In genomic region chr1:8170059-8170835, GRCh38 we compare ENCODE assay signal across 1 cellular context.
TF ChIP-seq lines count a peak whose summit lies in the region.

No MANE protein-coding gene starts in this region.

TF ChIP-seq in HepG2, 621 proteins besides CTCF, POLR2A, EP300 and RAD21 (continued from another document and continues in another):
- TF ChIP-seq PAWR (CRISPR knock-in tag; IDR thresholded peaks at IDR 0.05; ENCODE audit: borderline replicate concordance) = 0 out of 2 replicates have a peak, but pooled peaks have one; percentile 54
- peak; percentile 65; the same call in 1 of the 2 replicates for TF ChIP-seq ZNF501 (CRISPR knock-in tag; IDR thresholded peaks at IDR 0.05)
- TF ChIP-seq ZNF24 (IDR thresholded peaks at IDR 0.05) = no peak
- TF ChIP-seq TOE1 (CRISPR knock-in tag; IDR thresholded peaks at IDR 0.05) = no peak
- TF ChIP-seq FOXP4 (CRISPR knock-in tag; IDR thresholded peaks at IDR 0.05) = peak; percentile 92
- 0 out of 2 replicates have a peak, but pooled peaks have one; percentile 35 for TF ChIP-seq ZNF550 (CRISPR knock-in tag; IDR thresholded peaks at IDR 0.05; ENCODE audit: borderline replicate concordance)
- TF ChIP-seq GATA4 (IDR thresholded peaks at IDR 0.05; ENCODE audit: borderline replicate concordance, low read depth) = peak; percentile 27; the same call in 1 of the 2 replicates
- TF ChIP-seq ZNF383 (CRISPR knock-in tag; IDR thresholded peaks at IDR 0.05; ENCODE audit: borderline replicate concordance) = peak; percentile 91
- TF ChIP-seq YEATS4 (CRISPR knock-in tag; IDR thresholded peaks at IDR 0.05; ENCODE audit: borderline replicate concordance) = peak; percentile 68
- TF ChIP-seq RELA (CRISPR knock-in tag; IDR thresholded peaks at IDR 0.05) = no peak
- peak; percentile 83; the same call in 1 of the 2 replicates for TF ChIP-seq ZNF292 (CRISPR knock-in tag; IDR thresholded peaks at IDR 0.05; ENCODE audit: borderline replicate concordance, low read depth)
- TF ChIP-seq SOX6 (IDR thresholded peaks at IDR 0.05) = no peak
- TF ChIP-seq SOX6 (CRISPR knock-in tag; IDR thresholded peaks at IDR 0.05) = peak; percentile 93
- TF ChIP-seq ZNF530 (CRISPR knock-in tag; IDR thresholded peaks at IDR 0.05; ENCODE audit: low read depth) = no peak
- no peak; the same call in 1 of the 2 replicates for TF ChIP-seq ZFP82 (CRISPR knock-in tag; IDR thresholded peaks at IDR 0.05; ENCODE audit: borderline replicate concordance)
- no peak for TF ChIP-seq ZNF329 (CRISPR knock-in tag; IDR thresholded peaks at IDR 0.05; ENCODE audit: low read depth)
- TF ChIP-seq CBX1 (IDR thresholded peaks at IDR 0.05; ENCODE audit: low read depth) = no peak
- no peak for TF ChIP-seq ZNF672 (CRISPR knock-in tag; IDR thresholded peaks at IDR 0.05)
- TF ChIP-seq ZFP62 (CRISPR knock-in tag; IDR thresholded peaks at IDR 0.05) = no peak
- TF ChIP-seq ZNF784 (CRISPR knock-in tag; IDR thresholded peaks at IDR 0.05; ENCODE audit: borderline replicate concordance) = no peak; the same call in 1 of the 2 replicates
- no peak for TF ChIP-seq REXO4 (CRISPR knock-in tag; IDR thresholded peaks at IDR 0.05; ENCODE audit: borderline replicate concordance)
- TF ChIP-seq, protein P1, sequence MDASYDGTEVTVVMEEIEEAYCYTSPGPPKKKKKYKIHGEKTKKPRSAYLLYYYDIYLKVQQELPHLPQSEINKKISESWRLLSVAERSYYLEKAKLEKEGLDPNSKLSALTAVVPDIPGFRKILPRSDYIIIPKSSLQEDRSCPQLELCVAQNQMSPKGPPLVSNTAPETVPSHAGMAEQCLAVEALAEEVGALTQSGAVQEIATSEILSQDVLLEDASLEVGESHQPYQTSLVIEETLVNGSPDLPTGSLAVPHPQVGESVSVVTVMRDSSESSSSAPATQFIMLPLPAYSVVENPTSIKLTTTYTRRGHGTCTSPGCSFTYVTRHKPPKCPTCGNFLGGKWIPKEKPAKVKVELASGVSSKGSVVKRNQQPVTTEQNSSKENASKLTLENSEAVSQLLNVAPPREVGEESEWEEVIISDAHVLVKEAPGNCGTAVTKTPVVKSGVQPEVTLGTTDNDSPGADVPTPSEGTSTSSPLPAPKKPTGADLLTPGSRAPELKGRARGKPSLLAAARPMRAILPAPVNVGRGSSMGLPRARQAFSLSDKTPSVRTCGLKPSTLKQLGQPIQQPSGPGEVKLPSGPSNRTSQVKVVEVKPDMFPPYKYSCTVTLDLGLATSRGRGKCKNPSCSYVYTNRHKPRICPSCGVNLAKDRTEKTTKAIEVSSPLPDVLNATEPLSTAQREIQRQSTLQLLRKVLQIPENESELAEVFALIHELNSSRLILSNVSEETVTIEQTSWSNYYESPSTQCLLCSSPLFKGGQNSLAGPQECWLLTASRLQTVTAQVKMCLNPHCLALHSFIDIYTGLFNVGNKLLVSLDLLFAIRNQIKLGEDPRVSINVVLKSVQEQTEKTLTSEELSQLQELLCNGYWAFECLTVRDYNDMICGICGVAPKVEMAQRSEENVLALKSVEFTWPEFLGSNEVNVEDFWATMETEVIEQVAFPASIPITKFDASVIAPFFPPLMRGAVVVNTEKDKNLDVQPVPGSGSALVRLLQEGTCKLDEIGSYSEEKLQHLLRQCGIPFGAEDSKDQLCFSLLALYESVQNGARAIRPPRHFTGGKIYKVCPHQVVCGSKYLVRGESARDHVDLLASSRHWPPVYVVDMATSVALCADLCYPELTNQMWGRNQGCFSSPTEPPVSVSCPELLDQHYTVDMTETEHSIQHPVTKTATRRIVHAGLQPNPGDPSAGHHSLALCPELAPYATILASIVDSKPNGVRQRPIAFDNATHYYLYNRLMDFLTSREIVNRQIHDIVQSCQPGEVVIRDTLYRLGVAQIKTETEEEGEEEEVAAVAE (CRISPR knock-in tag; IDR thresholded peaks at IDR 0.05; ENCODE audit: borderline replicate concordance) = no peak; the same call in 1 of the 2 replicates
- peak; percentile 66 for TF ChIP-seq IRF2 (CRISPR knock-in tag; IDR thresholded peaks at IDR 0.05)
- TF ChIP-seq FOXO1 (CRISPR knock-in tag; IDR thresholded peaks at IDR 0.05) = peak; percentile 97
- TF ChIP-seq, protein P2, sequence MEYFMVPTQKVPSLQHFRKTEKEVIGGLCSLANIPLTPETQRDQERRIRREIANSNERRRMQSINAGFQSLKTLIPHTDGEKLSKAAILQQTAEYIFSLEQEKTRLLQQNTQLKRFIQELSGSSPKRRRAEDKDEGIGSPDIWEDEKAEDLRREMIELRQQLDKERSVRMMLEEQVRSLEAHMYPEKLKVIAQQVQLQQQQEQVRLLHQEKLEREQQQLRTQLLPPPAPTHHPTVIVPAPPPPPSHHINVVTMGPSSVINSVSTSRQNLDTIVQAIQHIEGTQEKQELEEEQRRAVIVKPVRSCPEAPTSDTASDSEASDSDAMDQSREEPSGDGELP (IDR thresholded peaks at IDR 0.05; ENCODE audit: borderline replicate concordance, low read depth) = peak; percentile 74; the same call in 1 of the 2 replicates
- TF ChIP-seq, protein P3, sequence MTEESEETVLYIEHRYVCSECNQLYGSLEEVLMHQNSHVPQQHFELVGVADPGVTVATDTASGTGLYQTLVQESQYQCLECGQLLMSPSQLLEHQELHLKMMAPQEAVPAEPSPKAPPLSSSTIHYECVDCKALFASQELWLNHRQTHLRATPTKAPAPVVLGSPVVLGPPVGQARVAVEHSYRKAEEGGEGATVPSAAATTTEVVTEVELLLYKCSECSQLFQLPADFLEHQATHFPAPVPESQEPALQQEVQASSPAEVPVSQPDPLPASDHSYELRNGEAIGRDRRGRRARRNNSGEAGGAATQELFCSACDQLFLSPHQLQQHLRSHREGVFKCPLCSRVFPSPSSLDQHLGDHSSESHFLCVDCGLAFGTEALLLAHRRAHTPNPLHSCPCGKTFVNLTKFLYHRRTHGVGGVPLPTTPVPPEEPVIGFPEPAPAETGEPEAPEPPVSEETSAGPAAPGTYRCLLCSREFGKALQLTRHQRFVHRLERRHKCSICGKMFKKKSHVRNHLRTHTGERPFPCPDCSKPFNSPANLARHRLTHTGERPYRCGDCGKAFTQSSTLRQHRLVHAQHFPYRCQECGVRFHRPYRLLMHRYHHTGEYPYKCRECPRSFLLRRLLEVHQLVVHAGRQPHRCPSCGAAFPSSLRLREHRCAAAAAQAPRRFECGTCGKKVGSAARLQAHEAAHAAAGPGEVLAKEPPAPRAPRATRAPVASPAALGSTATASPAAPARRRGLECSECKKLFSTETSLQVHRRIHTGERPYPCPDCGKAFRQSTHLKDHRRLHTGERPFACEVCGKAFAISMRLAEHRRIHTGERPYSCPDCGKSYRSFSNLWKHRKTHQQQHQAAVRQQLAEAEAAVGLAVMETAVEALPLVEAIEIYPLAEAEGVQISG (CRISPR knock-in tag; IDR thresholded peaks at IDR 0.05) = peak; percentile 71
- TF ChIP-seq SP5 (CRISPR knock-in tag; IDR thresholded peaks at IDR 0.05; ENCODE audit: borderline replicate concordance, low read depth) = no peak
- TF ChIP-seq ZIK1 (CRISPR knock-in tag; IDR thresholded peaks at IDR 0.05; ENCODE audit: borderline replicate concordance, low read depth) = no peak; the same call in 1 of the 2 replicates
- TF ChIP-seq, protein P4, sequence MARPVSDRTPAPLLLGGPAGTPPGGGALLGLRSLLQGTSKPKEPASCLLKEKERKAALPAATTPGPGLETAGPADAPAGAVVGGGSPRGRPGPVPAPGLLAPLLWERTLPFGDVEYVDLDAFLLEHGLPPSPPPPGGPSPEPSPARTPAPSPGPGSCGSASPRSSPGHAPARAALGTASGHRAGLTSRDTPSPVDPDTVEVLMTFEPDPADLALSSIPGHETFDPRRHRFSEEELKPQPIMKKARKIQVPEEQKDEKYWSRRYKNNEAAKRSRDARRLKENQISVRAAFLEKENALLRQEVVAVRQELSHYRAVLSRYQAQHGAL (CRISPR knock-in tag; IDR thresholded peaks at IDR 0.05; ENCODE audit: not compliant biosample characterization) = peak; percentile 68
- TF ChIP-seq ZNF235 (CRISPR knock-in tag; IDR thresholded peaks at IDR 0.05; ENCODE audit: borderline replicate concordance) = no peak
- no peak for TF ChIP-seq DR1 (CRISPR knock-in tag; IDR thresholded peaks at IDR 0.05)
- no peak; the same call in 1 of the 2 replicates for TF ChIP-seq ZNF891 (CRISPR knock-in tag; IDR thresholded peaks at IDR 0.05)
- peak; percentile 69; the same call in 1 of the 2 replicates for TF ChIP-seq ZNF580 (CRISPR knock-in tag; IDR thresholded peaks at IDR 0.05; ENCODE audit: borderline replicate concordance, low read depth)
- TF ChIP-seq ZNF296 (CRISPR knock-in tag; conservative IDR thresholded peaks at IDR 0.05) = peak; percentile 99
- no peak for TF ChIP-seq THAP11 (CRISPR knock-in tag; IDR thresholded peaks at IDR 0.05)
- TF ChIP-seq, protein P5, sequence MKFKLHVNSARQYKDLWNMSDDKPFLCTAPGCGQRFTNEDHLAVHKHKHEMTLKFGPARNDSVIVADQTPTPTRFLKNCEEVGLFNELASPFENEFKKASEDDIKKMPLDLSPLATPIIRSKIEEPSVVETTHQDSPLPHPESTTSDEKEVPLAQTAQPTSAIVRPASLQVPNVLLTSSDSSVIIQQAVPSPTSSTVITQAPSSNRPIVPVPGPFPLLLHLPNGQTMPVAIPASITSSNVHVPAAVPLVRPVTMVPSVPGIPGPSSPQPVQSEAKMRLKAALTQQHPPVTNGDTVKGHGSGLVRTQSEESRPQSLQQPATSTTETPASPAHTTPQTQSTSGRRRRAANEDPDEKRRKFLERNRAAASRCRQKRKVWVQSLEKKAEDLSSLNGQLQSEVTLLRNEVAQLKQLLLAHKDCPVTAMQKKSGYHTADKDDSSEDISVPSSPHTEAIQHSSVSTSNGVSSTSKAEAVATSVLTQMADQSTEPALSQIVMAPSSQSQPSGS (CRISPR knock-in tag; IDR thresholded peaks at IDR 0.05) = no peak
- peak; percentile 32 for TF ChIP-seq TARDBP (CRISPR knock-in tag; IDR thresholded peaks at IDR 0.05)
- TF ChIP-seq CHD2 (IDR thresholded peaks at IDR 0.05; ENCODE audit: low read depth, low read length) = no peak
- TF ChIP-seq, protein P6, sequence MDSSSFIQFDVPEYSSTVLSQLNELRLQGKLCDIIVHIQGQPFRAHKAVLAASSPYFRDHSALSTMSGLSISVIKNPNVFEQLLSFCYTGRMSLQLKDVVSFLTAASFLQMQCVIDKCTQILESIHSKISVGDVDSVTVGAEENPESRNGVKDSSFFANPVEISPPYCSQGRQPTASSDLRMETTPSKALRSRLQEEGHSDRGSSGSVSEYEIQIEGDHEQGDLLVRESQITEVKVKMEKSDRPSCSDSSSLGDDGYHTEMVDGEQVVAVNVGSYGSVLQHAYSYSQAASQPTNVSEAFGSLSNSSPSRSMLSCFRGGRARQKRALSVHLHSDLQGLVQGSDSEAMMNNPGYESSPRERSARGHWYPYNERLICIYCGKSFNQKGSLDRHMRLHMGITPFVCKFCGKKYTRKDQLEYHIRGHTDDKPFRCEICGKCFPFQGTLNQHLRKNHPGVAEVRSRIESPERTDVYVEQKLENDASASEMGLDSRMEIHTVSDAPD (CRISPR knock-in tag; IDR thresholded peaks at IDR 0.05) = peak; percentile 20; the same call in 1 of the 2 replicates
- no peak for TF ChIP-seq NR2F1 (CRISPR knock-in tag; IDR thresholded peaks at IDR 0.05)
- no peak for TF ChIP-seq CENPX (CRISPR knock-in tag; IDR thresholded peaks at IDR 0.05)
- peak; percentile 88 for TF ChIP-seq MAX (IDR thresholded peaks at IDR 0.05)
- no peak for TF ChIP-seq ZNF234 (CRISPR knock-in tag; conservative IDR thresholded peaks at IDR 0.05)
- TF ChIP-seq, protein P7, sequence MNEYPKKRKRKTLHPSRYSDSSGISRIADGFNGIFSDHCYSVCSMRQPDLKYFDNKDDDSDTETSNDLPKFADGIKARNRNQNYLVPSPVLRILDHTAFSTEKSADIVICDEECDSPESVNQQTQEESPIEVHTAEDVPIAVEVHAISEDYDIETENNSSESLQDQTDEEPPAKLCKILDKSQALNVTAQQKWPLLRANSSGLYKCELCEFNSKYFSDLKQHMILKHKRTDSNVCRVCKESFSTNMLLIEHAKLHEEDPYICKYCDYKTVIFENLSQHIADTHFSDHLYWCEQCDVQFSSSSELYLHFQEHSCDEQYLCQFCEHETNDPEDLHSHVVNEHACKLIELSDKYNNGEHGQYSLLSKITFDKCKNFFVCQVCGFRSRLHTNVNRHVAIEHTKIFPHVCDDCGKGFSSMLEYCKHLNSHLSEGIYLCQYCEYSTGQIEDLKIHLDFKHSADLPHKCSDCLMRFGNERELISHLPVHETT (CRISPR knock-in tag; conservative IDR thresholded peaks at IDR 0.05) = 0 out of 2 replicates have a peak, but pooled peaks have one; percentile 21
- TF ChIP-seq ZNF205 (CRISPR knock-in tag; IDR thresholded peaks at IDR 0.05) = no peak
- TF ChIP-seq ZSCAN5A (CRISPR knock-in tag; IDR thresholded peaks at IDR 0.05; ENCODE audit: borderline replicate concordance) = no peak
- peak; percentile 84 for TF ChIP-seq ZNF430 (CRISPR knock-in tag; IDR thresholded peaks at IDR 0.05)
